Comparison of ENCODE assay signal across 10 cellular contexts in the genomic region with DNA sequence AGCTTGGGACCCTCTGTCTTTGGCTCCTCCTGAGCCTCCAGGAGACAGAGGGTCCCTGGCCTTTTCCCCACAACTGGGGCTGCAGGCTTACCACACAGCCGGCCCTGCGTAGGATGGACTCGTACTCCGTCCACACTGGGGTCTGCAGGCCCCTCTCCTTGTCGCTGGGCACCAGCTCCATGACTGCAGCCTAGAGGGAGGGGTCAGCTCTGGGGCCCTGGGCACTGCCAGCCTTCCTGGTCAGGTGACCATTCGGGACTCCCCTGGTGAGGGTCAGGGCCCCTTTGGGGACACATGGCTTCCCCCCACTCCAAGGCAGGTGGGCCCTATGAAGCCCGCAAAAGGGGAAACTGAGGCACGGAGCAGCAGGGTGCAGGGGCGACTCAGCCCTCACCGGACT. TPM values are rescaled to one million over a fixed set of nuclear protein-coding genes. Genes with fewer than 3 reads are reported as not detected.
DNase-seq lines count a peak whose midpoint lies in the region; ATAC-seq, FAIRE-seq and TF ChIP-seq lines count a peak whose summit lies in the region.
"Had no signal": no experiment of that assay in that cellular context is flagged by ENCODE, and none has a peak within 500 bp of the region (broad histone marks: within the 10 kb centered on the region; RNA-seq: fewer than 3 reads in every experiment).

No MANE protein-coding gene starts in this region.

- peak overlapping the region; percentile 98 for H3K4me2 ChIP-seq in A549
- H3K4me2 ChIP-seq in mammary epithelial cell (ENCODE audit: insufficient read depth, low read depth, low read length): peak overlapping the region; percentile 84
- H3K4me2 ChIP-seq in mesendoderm (ENCODE audit: low read length): peak overlapping the region; percentile 75

- dilution Hi-C loops in mammary epithelial cell (cut with HindIII; ENCODE audit: low sequenced_read_pairs): no loop called here

- no peaks in the 10 kb centered on the region for H3K27me3 Mint-ChIP-seq in progenitor cell of endocrine pancreas

- BruUV-seq in mammary epithelial cell (replicated peaks; lab: Mats Ljungman, UMichigan): no TSS peak

- no peak overlapping the region for H2BK5ac ChIP-seq in mesendoderm (ENCODE audit: low read length)

- WGBS in A549 (ENCODE audit: missing lambda C conversion rate): 92% methylated on average over 4 of the region's 10 CpGs
- WGBS in mammary epithelial cell (ENCODE audit: low coverage, missing lambda C conversion rate): 95% methylated on average over 6 of the region's 10 CpGs
- WGBS in mesendoderm (ENCODE audit: extremely low coverage, insufficient coverage, low lambda C conversion rate): no CpG with 5 or more reads among the region's 10 CpGs
- WGBS in transverse colon (ENCODE audit: low coverage in 1 of 2), 2 donors: 81% methylated on average over 7 of the region's 10 CpGs; no CpG with 5 or more reads in 1 of the 2 donors

- FAIRE-seq in A549 (lab: Jason Lieb, UNC): no peak

- POLR2A ChIA-PET in A549 (lab: Yijun Ruan, JAX): no interaction called here

- no peak for ATAC-seq in A549

- H3K9me3 Mint-ChIP-seq in progenitor cell of endocrine pancreas (ENCODE audit: low read depth): no peaks in the 10 kb centered on the region

- TF ChIP-seq EP300 in A549 (IDR thresholded peaks at IDR 0.05): no peak
- no peak for TF ChIP-seq EP300 in transverse colon (IDR thresholded peaks at IDR 0.05; ENCODE audit: low read depth)

- no peak overlapping the region for H2AFZ ChIP-seq in mammary epithelial cell (ENCODE audit: low read depth, low read length)

- H2BK120ac ChIP-seq in mesendoderm (ENCODE audit: low read depth, low read length): no peak overlapping the region

- H3K27ac ChIP-seq in A549 (no peak overlapping the region), mammary epithelial cell (ENCODE audit: insufficient read depth, low read depth, low read length) (no peak overlapping the region), mesendoderm (ENCODE audit: low read depth, low read length) (no peak overlapping the region), transverse colon (no peak overlapping the region)

- no peaks in the 10 kb centered on the region for H4K20me1 ChIP-seq in mammary epithelial cell (ENCODE audit: insufficient read depth, low read length)

- H2AK5ac ChIP-seq in mesendoderm (ENCODE audit: low read length): peak overlapping the region; percentile 7

- H3K4ac ChIP-seq in mesendoderm (ENCODE audit: low read depth, low read length): no peak overlapping the region

- no peak overlapping the region for H3K4me3 ChIP-seq in A549
- peak overlapping the region; percentile 59 for H3K4me3 ChIP-seq in HFF-Myc (replicated peaks; ENCODE audit: low read depth, low read length)
- peak overlapping the region in 1 of 3 experiments; percentile 53 for H3K4me3 ChIP-seq in mammary epithelial cell (replicated peaks in 1 of 3; ENCODE audit: insufficient read depth in 1 of 3, low read depth in 2 of 3, low read length in 3 of 3)
- peak overlapping the region; percentile 82 for H3K4me3 ChIP-seq in mesendoderm (ENCODE audit: low read length)
- peak overlapping the region in 2 of 4 donors; percentile 47 to 67 for H3K4me3 ChIP-seq in transverse colon

- no peak overlapping the region for H4K5ac ChIP-seq in mesendoderm (ENCODE audit: low read length)

- peak overlapping the region; percentile 100 for H3K23ac ChIP-seq in mesendoderm (ENCODE audit: low read length)

- no peak overlapping the region for H3K4me3 Mint-ChIP-seq in progenitor cell of endocrine pancreas (ENCODE audit: low read depth)

- peaks cover 10% of the 10 kb centered on the region; the same call in 1 of the 3 replicates for H3K4me1 ChIP-seq in A549
- H3K4me1 ChIP-seq in mammary epithelial cell (ENCODE audit: insufficient read depth, low read length): peaks cover 3% of the 10 kb centered on the region
- H3K4me1 ChIP-seq in mesendoderm (ENCODE audit: control insufficient read depth, low read depth, low read length): peaks cover 3% of the 10 kb centered on the region
- peaks cover 5 to 33% (median 25%) of the 10 kb centered on the region in 4 donors for H3K4me1 ChIP-seq in transverse colon

- H2BK15ac ChIP-seq in mesendoderm (replicated peaks; ENCODE audit: low read depth): no peak overlapping the region

- H3K9ac ChIP-seq in mammary epithelial cell (ENCODE audit: insufficient read depth, low read length): no peak overlapping the region
- peak overlapping the region; percentile 92 for H3K9ac ChIP-seq in mesendoderm (ENCODE audit: low read length)

- no peak for TF ChIP-seq RAD21 in A549 (conservative IDR thresholded peaks at IDR 0.05 in 1 of 2, IDR thresholded peaks at IDR 0.05 in 1 of 2)

- H3K27ac Mint-ChIP-seq in progenitor cell of endocrine pancreas: no peak overlapping the region

- H3K36me3 ChIP-seq in mammary epithelial cell (ENCODE audit: insufficient read depth, low read length) (no peaks in the 10 kb centered on the region), mesendoderm (ENCODE audit: control insufficient read depth, insufficient read depth, low read length) (no peaks in the 10 kb centered on the region), transverse colon (no peaks in the 10 kb centered on the region)

- peaks cover 6% of the 10 kb centered on the region for H3K79me1 ChIP-seq in mesendoderm (ENCODE audit: low read length)

- intact Hi-C loops in mammary epithelial cell (cut with micrococcal nuclease): no loop called here
- intact Hi-C loops in transverse colon (cut with DNase I; ENCODE audit: low total_unique reads): no loop called here

- peaks cover 6% of the 10 kb centered on the region for H3K4me1 Mint-ChIP-seq in progenitor cell of endocrine pancreas (ENCODE audit: low read depth)

- H3K36me3 Mint-ChIP-seq in progenitor cell of endocrine pancreas (ENCODE audit: insufficient read depth): no peaks in the 10 kb centered on the region

- H3K9me3 ChIP-seq in A549: no peaks in the 10 kb centered on the region
- H3K9me3 ChIP-seq in mammary epithelial cell (replicated peaks; ENCODE audit: insufficient read depth, low read length): no peaks in the 10 kb centered on the region
- H3K9me3 ChIP-seq in transverse colon: no peaks in the 10 kb centered on the region

- peak overlapping the region; percentile 91 for H3K18ac ChIP-seq in mesendoderm (ENCODE audit: low read length)

- TF ChIP-seq POLR2A in A549 (IDR thresholded peaks at IDR 0.05; ENCODE audit: low read length) (no peak), transverse colon (IDR thresholded peaks at IDR 0.05) (no peak)

- CTCF ChIA-PET in A549 (lab: Yijun Ruan, JAX) (interaction anchor here (1.5 to 5.5 kb wide), 2 partner anchors 10 to 27 kb away, joined by 4 to 38 read pairs; partner anchors contain the start of gene PRAP1), mammary epithelial cell (lab: Charles Lee; ENCODE audit: low non-redundant PET) (interaction anchor here (0.6 kb wide), 1 partner anchor 79 kb away, joined by 3 read pairs; no protein-coding TSS in a partner anchor)

- H4K8ac ChIP-seq in mesendoderm (ENCODE audit: low read depth, low read length): no peak overlapping the region

- H3K56ac ChIP-seq in mesendoderm (ENCODE audit: low read length): peak overlapping the region; percentile 100

- in situ Hi-C loops in mammary epithelial cell (cut with MboI; ENCODE audit: low sequenced_read_pairs in 2 of 2) (no loop called here), transverse colon (cut with MboI; ENCODE audit: low pct_ligation_motif_present in 1 of 4, low pct_unique_long_range_greater_than_20kb in 1 of 4, low sequenced_read_pairs in 3 of 4) (no loop called here)

- no peaks in the 10 kb centered on the region for H3K27me3 ChIP-seq in mammary epithelial cell (ENCODE audit: insufficient read depth, low read length)
- no peaks in the 10 kb centered on the region for H3K27me3 ChIP-seq in mesendoderm (ENCODE audit: insufficient read depth, low read length, poor library complexity)
- H3K27me3 ChIP-seq in transverse colon: no peaks in the 10 kb centered on the region

- no peak for TF ChIP-seq CTCF in A549 (IDR thresholded peaks at IDR 0.05)
- no peak for TF ChIP-seq CTCF in HFF-Myc (IDR thresholded peaks at IDR 0.05; ENCODE audit: low read depth, low read length, missing control alignments)
- no peak for TF ChIP-seq CTCF in mammary epithelial cell (conservative IDR thresholded peaks at IDR 0.05 in 1 of 2, IDR thresholded peaks at IDR 0.05 in 1 of 2; ENCODE audit: extremely low read depth in 1 of 2, insufficient read depth in 1 of 2, low read depth in 1 of 2, low read length in 2 of 2)
- no peak for TF ChIP-seq CTCF in transverse colon (IDR thresholded peaks at IDR 0.05)
- TF ChIP-seq CTCF in progenitor cell of endocrine pancreas (IDR thresholded peaks at IDR 0.05; ENCODE audit: unreplicated experiment): no peak

- no peaks in the 10 kb centered on the region for H3K79me2 ChIP-seq in mammary epithelial cell (ENCODE audit: insufficient read depth, low read length)
- peaks cover 6% of the 10 kb centered on the region for H3K79me2 ChIP-seq in mesendoderm (ENCODE audit: control insufficient read depth, insufficient read depth, low read length)

- DNase-seq in A549 (ENCODE audit: low read depth in 1 of 2, low spot score in 1 of 2) (no peak), HFF-Myc (ENCODE audit: extremely low read depth, low read depth) (no peak), mammary epithelial cell (no peak), mesendoderm (no peak), transverse colon (no peak), NCI-H2081 (lab: John Stamatoyannopoulos, UW) (no peak), progenitor cell of endocrine pancreas (ENCODE audit: low spot score, unreplicated experiment) (no peak), A172 (ENCODE audit: low spot score) (no peak)
- DNase-seq: activated CD8-positive, alpha-beta memory T cell treated with anti-CD3 and anti-CD28 coated beads, Interleukin-2, amount 50 U/mL, for 48 hours; foreskin melanocyte had no signal

RNA-seq across cellular contexts. Expression of gene FUOM, which starts 1.3 kb away (rescaled TPM):
- 7.6 and 8.1 TPM in 2 replicates for polyA plus RNA-seq in A549 (2011; rRNA removed)
- 17.8 and 19.7 TPM in 2 replicates for polyA plus RNA-seq in A549 (2012; cell fraction: cytosol; rRNA removed)
- polyA plus RNA-seq in A549 (2012; cell fraction: nucleus; rRNA removed): 11.7 and 11.9 TPM in 2 replicates
- 6.5 to 8.7 TPM (median 6.8 TPM) in 3 replicates for polyA plus RNA-seq in A549 (2017; fragmentation: RNase III; extraction: RNeasy Plus Mini Kit Qiagen cat#74134 plus additional on column Dnase treatment)
- polyA minus RNA-seq in A549 (2011; rRNA and poly(A)+ RNA removed): 2.0 and 2.8 TPM in 2 replicates
- 10 to 100 TPM; 15.4 to 17.5 TPM for total RNA-seq in mammary epithelial cell
- 19.0 TPM for polyA plus RNA-seq in mammary epithelial cell
- polyA minus RNA-seq in mammary epithelial cell: 1.5 TPM
- polyA plus RNA-seq in mesendoderm (2013, experiment 1 of 2): 30.0 TPM
- polyA plus RNA-seq in mesendoderm (2013, experiment 2 of 2): 31.2 TPM
- total RNA-seq in transverse colon: 10 to 100 TPM in 3 of 4 donors, 1 to 10 TPM in 1; 1.2 to 43.3 (median 28.8) TPM
- 14.7 and 16.2 TPM in 2 replicates for total RNA-seq in progenitor cell of endocrine pancreas
- total RNA-seq in A172 (2014; rRNA removed; shearing (Covaris generic)): 6.6 and 9.6 TPM in 2 replicates

RNA-seq across cellular contexts. Expression of gene PRAP1, which starts 9.4 kb away (rescaled TPM):
- 0.13 TPM in 1 of 2 replicates, not detected in the other for polyA plus RNA-seq in A549 (2011; rRNA removed)
- not detected in 2 replicates for polyA plus RNA-seq in A549 (2012; cell fraction: cytosol; rRNA removed)
- not detected in 2 replicates for polyA plus RNA-seq in A549 (2012; cell fraction: nucleus; rRNA removed)
- polyA plus RNA-seq in A549 (2017; fragmentation: RNase III; extraction: RNeasy Plus Mini Kit Qiagen cat#74134 plus additional on column Dnase treatment): not detected in 3 replicates
- not detected in 2 replicates for polyA minus RNA-seq in A549 (2011; rRNA and poly(A)+ RNA removed)
- not detected for total RNA-seq in mammary epithelial cell
- not detected for polyA plus RNA-seq in mammary epithelial cell
- polyA minus RNA-seq in mammary epithelial cell: not detected
- 0.28 TPM for polyA plus RNA-seq in mesendoderm (2013, experiment 1 of 2)
- 0.35 TPM for polyA plus RNA-seq in mesendoderm (2013, experiment 2 of 2)
- 100 to 1,000 TPM in 3 of 4 donors, 1 to 10 TPM in 1; 3.8 to 990 (median 495) TPM for total RNA-seq in transverse colon
- 0.62 TPM in 1 of 2 replicates, not detected in the other for total RNA-seq in progenitor cell of endocrine pancreas
- 0.60 TPM in 1 of 2 replicates, not detected in the other for total RNA-seq in A172 (2014; rRNA removed; shearing (Covaris generic))

RNA-seq across cellular contexts. Expression of gene ECHS1, which starts 16.6 kb away (rescaled TPM):
- polyA plus RNA-seq in A549 (2011; rRNA removed) (54.6 and 66.7 TPM in 2 replicates), A549 (2017; fragmentation: RNase III; extraction: RNeasy Plus Mini Kit Qiagen cat#74134 plus additional on column Dnase treatment) (132 to 138 TPM (median 133 TPM) in 3 replicates), mammary epithelial cell (64.8 TPM)
- 97.0 and 107 TPM in 2 replicates for polyA plus RNA-seq in A549 (2012; cell fraction: cytosol; rRNA removed)
- 61.5 and 73.9 TPM in 2 replicates for polyA plus RNA-seq in A549 (2012; cell fraction: nucleus; rRNA removed)
- 49.8 and 54.5 TPM in 2 replicates for polyA minus RNA-seq in A549 (2011; rRNA and poly(A)+ RNA removed)
- total RNA-seq in mammary epithelial cell (10 to 100 TPM; 46.5 to 72.0 TPM), transverse colon (100 to 1,000 TPM in 3 of 4 donors, 10 to 100 TPM in 1; 48.3 to 165 (median 120) TPM), progenitor cell of endocrine pancreas (89.7 and 91.4 TPM in 2 replicates)
- 54.3 TPM for polyA minus RNA-seq in mammary epithelial cell
- polyA plus RNA-seq in mesendoderm (2013, experiment 1 of 2): 77.7 TPM
- polyA plus RNA-seq in mesendoderm (2013, experiment 2 of 2): 78.6 TPM
- total RNA-seq in A172 (2014; rRNA removed; shearing (Covaris generic)): 102 and 108 TPM in 2 replicates

RNA-seq across cellular contexts. Expression of gene CALY, which starts 19.9 kb away (rescaled TPM):
- polyA plus RNA-seq in A549 (2011; rRNA removed): 0.28 and 0.30 TPM in 2 replicates
- 0.46 and 0.88 TPM in 2 replicates for polyA plus RNA-seq in A549 (2012; cell fraction: cytosol; rRNA removed)
- polyA plus RNA-seq in A549 (2012; cell fraction: nucleus; rRNA removed): 1.0 and 1.3 TPM in 2 replicates
- 0.63 to 0.89 TPM (median 0.73 TPM) in 3 replicates for polyA plus RNA-seq in A549 (2017; fragmentation: RNase III; extraction: RNeasy Plus Mini Kit Qiagen cat#74134 plus additional on column Dnase treatment)
- polyA minus RNA-seq in A549 (2011; rRNA and poly(A)+ RNA removed): 0.34 and 0.62 TPM in 2 replicates
- total RNA-seq in mammary epithelial cell: not detected
- polyA plus RNA-seq in mammary epithelial cell: not detected
- not detected for polyA minus RNA-seq in mammary epithelial cell
- polyA plus RNA-seq in mesendoderm (2013, experiment 1 of 2): 0.51 TPM
- polyA plus RNA-seq in mesendoderm (2013, experiment 2 of 2): 0.35 TPM
- 1 to 10 TPM in 1 of 4 donors, under 1 TPM in 1, not detected in 2; 0.82 to 1.3 TPM for total RNA-seq in transverse colon
- 2.3 and 2.5 TPM in 2 replicates for total RNA-seq in progenitor cell of endocrine pancreas
- total RNA-seq in A172 (2014; rRNA removed; shearing (Covaris generic)): not detected in 2 replicates

RNA-seq across cellular contexts. Expression of gene PAOX, which starts 22.5 kb away (rescaled TPM):
- polyA plus RNA-seq in A549 (2011; rRNA removed) (1.6 and 1.8 TPM in 2 replicates), A549 (2017; fragmentation: RNase III; extraction: RNeasy Plus Mini Kit Qiagen cat#74134 plus additional on column Dnase treatment) (1.8 to 2.8 TPM (median 2.3 TPM) in 3 replicates), mammary epithelial cell (2.4 TPM)
- 1.7 and 2.1 TPM in 2 replicates for polyA plus RNA-seq in A549 (2012; cell fraction: cytosol; rRNA removed)
- 3.3 and 3.6 TPM in 2 replicates for polyA plus RNA-seq in A549 (2012; cell fraction: nucleus; rRNA removed)
- polyA minus RNA-seq in A549 (2011; rRNA and poly(A)+ RNA removed): 1.3 and 1.4 TPM in 2 replicates
- total RNA-seq in mammary epithelial cell (1 to 10 TPM; 7.0 to 7.2 TPM), transverse colon (10 to 100 TPM; 11.3 to 32.4 (median 17.1) TPM), progenitor cell of endocrine pancreas (11.9 and 14.1 TPM in 2 replicates)
- 2.1 TPM for polyA minus RNA-seq in mammary epithelial cell
- polyA plus RNA-seq in mesendoderm (2013, experiment 1 of 2): 1.4 TPM
- 1.5 TPM for polyA plus RNA-seq in mesendoderm (2013, experiment 2 of 2)
- total RNA-seq in A172 (2014; rRNA removed; shearing (Covaris generic)): 5.3 and 6.1 TPM in 2 replicates
